ENCODE assay signal across 18 cellular contexts in genomic region chr11:109609454-109610185, GRCh38.
DNase-seq lines count a peak whose midpoint lies in the region; ATAC-seq, FAIRE-seq and TF ChIP-seq lines count a peak whose summit lies in the region.
"Had no signal": no experiment of that assay in that cellular context is flagged by ENCODE, and none has a peak within 500 bp of the region (broad histone marks: within the 10 kb centered on the region; RNA-seq: fewer than 3 reads in every experiment).

No MANE protein-coding gene starts in this region.

- no CpG with 5 or more reads among the region's 1 CpG for WGBS in H9 (ENCODE audit: extremely low coverage, insufficient read length, low lambda C conversion rate)

- H3K4me1 ChIP-seq in H9 (ENCODE audit: insufficient read depth, low read length) = no peaks in the 10 kb centered on the region
- H3K4me1 ChIP-seq: Caco-2 had no signal

- ATAC-seq in HG02610 (IDR thresholded peaks at IDR 0.05; ENCODE audit: unreplicated experiment) (no peak), left ventricle myocardium superior (no peak)

- H4K8ac ChIP-seq in H9 (replicated peaks; ENCODE audit: insufficient read length, low read depth, low read length) = no peak overlapping the region

- H2BK15ac ChIP-seq in H9 (ENCODE audit: low read depth, low read length) = no peak overlapping the region

- no peaks in the 10 kb centered on the region for H3K9me3 ChIP-seq in H9 (ENCODE audit: control insufficient read depth, low read depth, low read length)

- H4K5ac ChIP-seq in H9 (ENCODE audit: insufficient read length, low read depth, low read length) = no peak overlapping the region

- H3K27ac ChIP-seq in H9 (ENCODE audit: insufficient read length, low read depth, low read length) = no peak overlapping the region

- H3K18ac ChIP-seq in H9 (ENCODE audit: insufficient read length, low read depth, low read length) = no peak overlapping the region

- H3T11ph ChIP-seq in H9 (ENCODE audit: low read length) = no peak overlapping the region

- no peak overlapping the region for H3K4me3 Mint-ChIP-seq in H9
- H3K4me3 Mint-ChIP-seq: CD4-positive, alpha-beta memory T cell had no signal

- no peaks in the 10 kb centered on the region for H3K27me3 ChIP-seq in H9 (ENCODE audit: insufficient read depth, low read length)

- no peak overlapping the region for H2BK12ac ChIP-seq in H9 (ENCODE audit: insufficient read length, low read depth, low read length)

- H3K36me3 Mint-ChIP-seq in H9 (ENCODE audit: insufficient read depth in 1 of 3, low read depth in 3 of 3) = no peaks in the 10 kb centered on the region
- H3K36me3 Mint-ChIP-seq: CD4-positive, alpha-beta memory T cell had no signal

- no peak overlapping the region for H3K56ac ChIP-seq in H9 (ENCODE audit: insufficient read length, low read depth, low read length)

- TF ChIP-seq CTCF in H9 (conservative IDR thresholded peaks at IDR 0.05) = no peak

- no peaks in the 10 kb centered on the region; the same call in 1 of the 2 replicates for H3K27me3 Mint-ChIP-seq in H9 (ENCODE audit: low read depth)
- H3K27me3 Mint-ChIP-seq: CD4-positive, alpha-beta memory T cell had no signal

- H2BK20ac ChIP-seq in H9 (ENCODE audit: low read depth, low read length, poor library complexity, severe bottlenecking) = no peak overlapping the region

- H3K4ac ChIP-seq in H9 (ENCODE audit: low read depth, low read length) = no peak overlapping the region

- FAIRE-seq in A204.1 (lab: Jason Lieb, UNC) (peak; percentile 59), endometrium (lab: Jason Lieb, UNC) (peak; percentile 21)
- FAIRE-seq: GM12892, H54 had no signal

- H4K20me1 ChIP-seq in H9 (ENCODE audit: control insufficient read depth, insufficient read depth, insufficient read length) = no peaks in the 10 kb centered on the region

- H3K23me2 ChIP-seq in H9 (ENCODE audit: insufficient read length, low read depth, low read length, poor library complexity, severe bottlenecking) = no peaks in the 10 kb centered on the region

- H3K14ac ChIP-seq in H9 (ENCODE audit: insufficient read depth, low read length) = no peak overlapping the region

- H2AFZ ChIP-seq in H9 (ENCODE audit: low read length) = no peak overlapping the region

- intact Hi-C loops in left ventricle myocardium superior (cut with micrococcal nuclease) = no loop called here

- H2BK5ac ChIP-seq in H9 (ENCODE audit: insufficient read length, low read length) = no peak overlapping the region

- H2BK120ac ChIP-seq in H9 (ENCODE audit: low read depth, low read length, poor library complexity, severe bottlenecking) = no peak overlapping the region

- no peaks in the 10 kb centered on the region for H3K79me2 ChIP-seq in H9 (ENCODE audit: insufficient read depth, low read length)

- H3K27ac Mint-ChIP-seq in H9 = no peak overlapping the region
- H3K27ac Mint-ChIP-seq: CD4-positive, alpha-beta memory T cell had no signal

- no peak overlapping the region for H3K4me2 ChIP-seq in H9 (ENCODE audit: insufficient read depth, insufficient read length, low read length)

- H3K9ac ChIP-seq in H9 (ENCODE audit: extremely low read depth, insufficient read length, low read length) = no peak overlapping the region

- H3K9me3 Mint-ChIP-seq in H9 = no peaks in the 10 kb centered on the region

- no peak overlapping the region for H4K91ac ChIP-seq in H9 (ENCODE audit: insufficient read length, low read depth, low read length)

- no peaks in the 10 kb centered on the region for H3K4me1 Mint-ChIP-seq in H9
- H3K4me1 Mint-ChIP-seq: CD4-positive, alpha-beta memory T cell had no signal

- peak; percentile 59 for DNase-seq in OCI-M1 (lab: John Stamatoyannopoulos, UW)
- DNase-seq in middle frontal gyrus (ENCODE audit: extremely low spot score, low spot score) = peak; percentile 9
- DNase-seq in left ventricle myocardium superior = no peak
- DNase-seq in NCI-H524 treated with DMSO at 0.1 percent for 48 hours (lab: John Stamatoyannopoulos, UW) = no peak
- DNase-seq in H9 = no peak
- DNase-seq: 8988T; C1 segment of cervical spinal cord; Caco-2; CD4-positive, alpha-beta memory T cell; DMS153; DND-41; GOT3; HCEC 1CT had no signal

- no peak overlapping the region for H3K23ac ChIP-seq in H9 (ENCODE audit: insufficient read length, low read depth, low read length)

- H3K79me1 ChIP-seq in H9 (ENCODE audit: insufficient read depth, low read depth, low read length, poor library complexity, severe bottlenecking) = no peaks in the 10 kb centered on the region

- no peak overlapping the region for H2AK5ac ChIP-seq in H9 (ENCODE audit: insufficient read length, low read length)

Comparison
In these comparisons a context has a peak if more than half of its experiments do, and no peak if none do; other contexts are left out.
1. DNase-seq: peak in OCI-M1 (single experiment) and middle frontal gyrus (single experiment); none in left ventricle myocardium superior (single experiment), NCI-H524 treated with DMSO at 0.1 percent for 48 hours (single experiment) and H9 (single experiment).